In the genomic region with DNA sequence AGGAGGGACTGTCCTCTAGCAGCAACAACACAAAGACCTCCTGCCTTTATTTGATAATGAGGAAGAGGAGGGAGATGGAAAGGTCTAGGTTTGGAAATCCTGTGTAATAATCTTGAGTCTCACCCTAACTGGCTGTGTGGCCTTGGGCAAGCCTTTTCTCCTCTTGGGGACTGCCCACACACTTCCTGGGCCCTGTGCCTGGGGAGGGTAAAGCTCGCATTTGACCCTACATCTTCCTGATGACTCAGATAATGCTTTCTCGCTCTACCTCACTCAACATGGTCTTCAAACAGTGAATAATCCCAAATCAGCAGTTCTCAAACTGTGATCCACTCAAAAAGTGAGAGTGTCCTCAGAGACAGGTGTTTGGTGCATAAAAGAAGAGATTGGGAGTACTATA, we compare ENCODE assay signal across 23 cellular contexts.
"Had no signal": no experiment of that assay in that cellular context is flagged by ENCODE, and none has a peak within 500 bp of the region (broad histone marks: within the 10 kb centered on the region; RNA-seq: fewer than 3 reads in every experiment).

No MANE protein-coding gene starts in this region.

- DNase-seq: activated B cell treated with CpG ODN at 0.5 μM for 24 hours; activated CD4-positive, alpha-beta memory T cell treated with anti-CD3 and anti-CD28 coated beads for 36 hours; activated CD4-positive, alpha-beta T cell treated with anti-CD3 and anti-CD28 coated beads for 48 hours; activated CD8-positive, alpha-beta memory T cell treated with anti-CD3 and anti-CD28 coated beads, Interleukin-2, amount 10 ng/mL, durations not matched to agents 7 days and 5 days; activated naive CD8-positive, alpha-beta T cell treated with anti-CD3 and anti-CD28 coated beads, Interleukin-2, amount 10 ng/mL, durations not matched to agents 7 days and 5 days; activated T-cell treated with anti-CD3 and anti-CD28 coated beads for 4 hours; amygdala; colonic mucosa; dorsolateral prefrontal cortex; effector memory CD8-positive, alpha-beta T cell; foreskin melanocyte; immature natural killer cell; kidney glomerular epithelial cell; left ventricle myocardium inferior; naive thymus-derived CD4-positive, alpha-beta T cell; occipital lobe; stimulated activated CD4-positive, alpha-beta T cell treated with anti-CD3 and anti-CD28 coated beads, Interleukin-15, amount 100 ng/mL, for 24 hours; stomach; T1000; transverse colon; uterus had no signal

- H3K9me3 Mint-ChIP-seq: activated B cell treated with CpG ODN at 0.5 μM for 24 hours; activated CD4-positive, alpha-beta memory T cell treated with anti-CD3 and anti-CD28 coated beads for 36 hours; activated naive CD8-positive, alpha-beta T cell treated with anti-CD3 and anti-CD28 coated beads, Interleukin-2, amount 10 ng/mL, durations not matched to agents 7 days and 5 days; effector memory CD8-positive, alpha-beta T cell; immature natural killer cell; naive thymus-derived CD4-positive, alpha-beta T cell; neural crest cell had no signal

- H3K36me3 Mint-ChIP-seq: activated CD4-positive, alpha-beta memory T cell treated with anti-CD3 and anti-CD28 coated beads for 36 hours; activated CD8-positive, alpha-beta memory T cell treated with anti-CD3 and anti-CD28 coated beads, Interleukin-2, amount 10 ng/mL, durations not matched to agents 7 days and 5 days; activated naive CD8-positive, alpha-beta T cell treated with anti-CD3 and anti-CD28 coated beads, Interleukin-2, amount 10 ng/mL, durations not matched to agents 7 days and 5 days had no signal

- H3K4me3 Mint-ChIP-seq: activated B cell treated with CpG ODN at 0.5 μM for 24 hours; activated CD4-positive, alpha-beta memory T cell treated with anti-CD3 and anti-CD28 coated beads for 36 hours; activated CD8-positive, alpha-beta memory T cell treated with anti-CD3 and anti-CD28 coated beads, Interleukin-2, amount 10 ng/mL, durations not matched to agents 7 days and 5 days; activated naive CD8-positive, alpha-beta T cell treated with anti-CD3 and anti-CD28 coated beads, Interleukin-2, amount 10 ng/mL, durations not matched to agents 7 days and 5 days; effector memory CD8-positive, alpha-beta T cell; immature natural killer cell; naive thymus-derived CD4-positive, alpha-beta T cell; neural crest cell had no signal

- H3K4me1 Mint-ChIP-seq: activated CD8-positive, alpha-beta memory T cell treated with anti-CD3 and anti-CD28 coated beads, Interleukin-2, amount 10 ng/mL, durations not matched to agents 7 days and 5 days; immature natural killer cell had no signal

- H3K27ac Mint-ChIP-seq: activated B cell treated with CpG ODN at 0.5 μM for 24 hours; activated CD4-positive, alpha-beta memory T cell treated with anti-CD3 and anti-CD28 coated beads for 36 hours; activated CD8-positive, alpha-beta memory T cell treated with anti-CD3 and anti-CD28 coated beads, Interleukin-2, amount 10 ng/mL, durations not matched to agents 7 days and 5 days; activated naive CD8-positive, alpha-beta T cell treated with anti-CD3 and anti-CD28 coated beads, Interleukin-2, amount 10 ng/mL, durations not matched to agents 7 days and 5 days; effector memory CD8-positive, alpha-beta T cell; immature natural killer cell; naive thymus-derived CD4-positive, alpha-beta T cell had no signal

- ATAC-seq: activated CD8-positive, alpha-beta memory T cell treated with anti-CD3 and anti-CD28 coated beads, Interleukin-2, amount 10 ng/mL, durations not matched to agents 7 days and 5 days; effector memory CD8-positive, alpha-beta T cell; esophagus mucosa; naive thymus-derived CD4-positive, alpha-beta T cell had no signal
